34 cellular contexts compared by ENCODE assay signal in the genomic region with DNA sequence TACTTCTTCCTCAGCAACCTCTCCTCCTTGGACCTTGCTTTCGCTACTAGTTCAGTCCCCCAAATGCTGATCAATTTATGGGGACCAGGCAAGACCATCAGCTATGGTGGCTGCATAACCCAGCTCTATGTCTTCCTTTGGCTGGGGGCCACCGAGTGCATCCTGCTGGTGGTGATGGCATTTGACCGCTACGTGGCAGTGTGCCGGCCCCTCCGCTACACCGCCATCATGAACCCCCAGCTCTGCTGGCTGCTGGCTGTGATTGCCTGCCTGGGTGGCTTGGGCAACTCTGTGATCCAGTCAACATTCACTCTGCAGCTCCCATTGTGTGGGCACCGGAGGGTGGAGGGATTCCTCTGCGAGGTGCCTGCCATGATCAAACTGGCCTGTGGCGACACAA. TPM values are rescaled to one million over a fixed set of nuclear protein-coding genes. Genes with fewer than 3 reads are reported as not detected.
"Had no signal": no experiment of that assay in that cellular context is flagged by ENCODE, and none has a peak within 500 bp of the region (broad histone marks: within the 10 kb centered on the region; RNA-seq: fewer than 3 reads in every experiment).

No MANE protein-coding gene starts in this region.

- H3K79me2 ChIP-seq: parathyroid adenoma had no signal

- H3K4me1 ChIP-seq: ascending aorta, colonic mucosa, esophagus squamous epithelium, heart right ventricle, lower lobe of right lung, neural progenitor cell, parathyroid adenoma, psoas muscle, sigmoid colon, uterus had no signal

- H3K27me3 ChIP-seq: ascending aorta, cardiac muscle cell, colonic mucosa, uterus had no signal

- ATAC-seq: heart right ventricle; left lobe of liver; lower lobe of right lung; naive thymus-derived CD8-positive, alpha-beta T cell; psoas muscle; stimulated activated effector memory CD8-positive, alpha-beta T cell treated with anti-CD3 and anti-CD28 coated beads, Interleukin-12 subunit alpha, Interleukin-12 subunit beta, amount 100 ng/mL, for 72 hours had no signal

- H3K9me3 ChIP-seq: ascending aorta, colonic mucosa, esophagus squamous epithelium, lower lobe of right lung, thoracic aorta, uterus had no signal

- H3K9ac ChIP-seq: neural progenitor cell, parathyroid adenoma had no signal

- H2AFZ ChIP-seq: neural progenitor cell, parathyroid adenoma had no signal

- H3K4me2 ChIP-seq: neural progenitor cell had no signal

- H3K36me3 ChIP-seq: ascending aorta, cardiac muscle cell, colonic mucosa, esophagus squamous epithelium, heart right ventricle, lower lobe of right lung, neural progenitor cell, sigmoid colon, thoracic aorta, uterus had no signal

- H3K27ac ChIP-seq: ascending aorta, cardiac muscle cell, colonic mucosa, epithelial cell of prostate, esophagus squamous epithelium, heart right ventricle, lower lobe of right lung, neural progenitor cell, parathyroid adenoma, psoas muscle, sigmoid colon, thoracic aorta, uterus, VCaP had no signal

- DNase-seq: activated CD4-positive, alpha-beta T cell treated with anti-CD3 and anti-CD28 coated beads for 4 hours; activated CD4-positive, alpha-beta T cell treated with anti-CD3 and anti-CD28 coated beads, Interleukin-2, amount 50 U/mL, for 4 hours; activated CD8-positive, alpha-beta memory T cell treated with anti-CD3 and anti-CD28 coated beads, Interleukin-2, amount 50 U/mL, for 48 hours; activated gamma-delta T cell; activated naive CD4-positive, alpha-beta T cell treated with anti-CD3 and anti-CD28 coated beads, Interleukin-2, amount 10 ng/mL, durations not matched to agents 7 days and 5 days; activated naive CD8-positive, alpha-beta T cell treated with anti-CD3 and anti-CD28 coated beads, Interleukin-2, amount 10 ng/mL, durations not matched to agents 7 days and 5 days; activated T-cell treated with anti-CD3 and anti-CD28 coated beads, Interleukin-2, amount 50 U/mL, for 24 hours; cerebellar nuclear complex; colonic mucosa; effector CD8-positive, alpha-beta T cell; esophagus squamous epithelium; foreskin melanocyte; heart right ventricle; kidney glomerular epithelial cell; lower lobe of right lung; mesenchymal stem cell; naive thymus-derived CD8-positive, alpha-beta T cell; occipital lobe; psoas muscle; sigmoid colon; small intestine; stimulated activated CD4-positive, alpha-beta T cell treated with anti-CD3 and anti-CD28 coated beads, Interleukin-4, amount 100 ng/mL, for 24 hours; uterus had no signal

- H3K4me3 ChIP-seq: ascending aorta, cardiac muscle cell, colonic mucosa, esophagus squamous epithelium, heart right ventricle, lower lobe of right lung, neural progenitor cell, psoas muscle, sigmoid colon, thoracic aorta, uterus had no signal

RNA-seq across cellular contexts. Expression of gene OR2C1, which starts 0.4 kb away (rescaled TPM):
- total RNA-seq: activated CD8-positive, alpha-beta memory T cell treated with anti-CD3 and anti-CD28 coated beads for 36 hours; activated naive CD8-positive, alpha-beta T cell treated with anti-CD3 and anti-CD28 coated beads, Interleukin-2, amount 10 ng/mL, durations not matched to agents 7 days and 5 days; ascending aorta; colonic mucosa; esophagus squamous epithelium; glomerular endothelial cell; left lobe of liver; lower lobe of right lung; naive thymus-derived CD8-positive, alpha-beta T cell; psoas muscle; thoracic aorta had no signal
- polyA plus RNA-seq: psoas muscle had no signal
